ENCODE assay signal across 7 cellular contexts in the genomic region with DNA sequence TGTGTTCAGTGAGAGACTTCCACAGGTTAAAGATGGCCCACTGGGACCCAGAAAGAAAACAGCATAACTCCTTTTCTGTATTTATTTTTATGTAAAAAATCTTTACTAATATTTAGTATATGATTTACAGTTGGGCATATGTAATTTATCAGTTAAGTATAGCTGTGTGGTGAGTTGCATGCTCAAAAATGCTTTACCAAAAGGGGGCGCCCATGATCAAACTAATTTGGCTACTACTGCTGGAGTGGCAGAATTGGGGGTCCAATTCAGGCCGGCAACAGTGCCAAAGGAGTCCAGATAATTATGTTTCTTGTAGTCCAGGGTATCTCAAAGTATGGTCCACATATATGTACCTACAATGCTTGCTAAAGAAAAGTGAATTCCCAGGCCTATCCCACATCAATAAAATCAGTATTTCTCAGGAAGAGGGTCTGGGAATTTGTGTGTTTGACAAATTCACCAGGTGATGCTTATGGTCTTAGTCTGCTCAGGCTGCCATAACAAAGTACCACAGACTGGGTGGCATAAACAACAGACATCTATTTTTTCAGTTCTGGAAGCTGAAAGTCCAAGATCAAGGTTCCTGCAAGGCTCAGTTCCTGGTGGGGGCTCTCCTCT.
DNase-seq lines count a peak whose midpoint lies in the region; ATAC-seq and TF ChIP-seq lines count a peak whose summit lies in the region.

No MANE protein-coding gene starts in this region.

- WGBS in spleen, 5 donors = 23 to 30% (median 25%) methylated on average over 2 of the region's 2 CpGs

- H3K4me1 ChIP-seq in spleen = no peaks in the 10 kb centered on the region

- H3K4me3 ChIP-seq in GM12875 (ENCODE audit: low read depth, low read length) (no peak overlapping the region), fibroblast of mammary gland (ENCODE audit: control insufficient read depth, low read depth, low read length) (no peak overlapping the region), spleen (no peak overlapping the region)

- no peaks in the 10 kb centered on the region for H3K36me3 ChIP-seq in spleen

- TF ChIP-seq CTCF in GM12875 (IDR thresholded peaks at IDR 0.05; ENCODE audit: borderline replicate concordance, insufficient read depth, low read depth, low read length) (peak; percentile 50), fibroblast of mammary gland (conservative IDR thresholded peaks at IDR 0.05; ENCODE audit: control insufficient read depth, insufficient read depth, low read depth, low read length) (peak; percentile 63), spleen (IDR thresholded peaks at IDR 0.05 in 8 of 11, conservative IDR thresholded peaks at IDR 0.05 in 3 of 11) (peak in 10 of 11 experiments; percentile 24 to 66 (median 53))

- no peak for TF ChIP-seq POLR2A in spleen (IDR thresholded peaks at IDR 0.05)

- DNase-seq in NCI-H2227 (lab: John Stamatoyannopoulos, UW; ENCODE audit: unreplicated experiment) (peak; percentile 29), fibroblast of mammary gland (ENCODE audit: low read depth) (peak; percentile 25), spleen (no peak), NCI-H1930 (lab: John Stamatoyannopoulos, UW) (no peak)
- DNase-seq in activated CD8-positive, alpha-beta memory T cell treated with anti-CD3 and anti-CD28 coated beads, Interleukin-2, amount 50 U/mL, for 24 hours (ENCODE audit: extremely low read depth) = peak; percentile 6

- no peak for ATAC-seq in HG02588 (IDR thresholded peaks at IDR 0.05; ENCODE audit: unreplicated experiment)

- H3K27ac ChIP-seq in spleen = no peak overlapping the region

- peaks cover 0 to 14% (median 7%) of the 10 kb centered on the region in 8 donors for H3K9me3 ChIP-seq in spleen

- intact Hi-C loops in spleen (cut with DNase I; ENCODE audit: low total_unique reads) = loop anchor here (10.0 kb wide), 1 partner anchor 613 kb away; no protein-coding TSS in a partner anchor

- no peaks in the 10 kb centered on the region for H3K27me3 ChIP-seq in spleen (replicated peaks in 1 of 7)

Comparison
In these comparisons a context has a peak if more than half of its experiments do, and no peak if none do; other contexts are left out.
1. DNase-seq: peak in NCI-H2227 (single experiment), activated CD8-positive, alpha-beta memory T cell treated with anti-CD3 and anti-CD28 coated beads, Interleukin-2, amount 50 U/mL, for 24 hours (single experiment) and fibroblast of mammary gland (single experiment); none in spleen (single experiment) and NCI-H1930 (0 of 2).
2. Peak in every context shown above with its lines, with median percentiles within 50 percentile points of each other: CTCF ChIP-seq.